Comparison of ENCODE assay signal across 1 cellular context in genomic region chr19:17539288-17540117, GRCh38.
TF ChIP-seq lines count a peak whose summit lies in the region.

No MANE protein-coding gene starts in this region.

TF ChIP-seq in HepG2, 621 proteins besides CTCF, POLR2A, EP300 and RAD21 (continued from another document and continues in another):
- TF ChIP-seq RERE (CRISPR knock-in tag; IDR thresholded peaks at IDR 0.05; ENCODE audit: low read depth), result no peak
- no peak for TF ChIP-seq ZNF253 (CRISPR knock-in tag; IDR thresholded peaks at IDR 0.05; ENCODE audit: borderline replicate concordance)
- peak; percentile 37; the same call in 1 of the 2 replicates for TF ChIP-seq ZFP91 (CRISPR knock-in tag; IDR thresholded peaks at IDR 0.05; ENCODE audit: borderline replicate concordance)
- no peak for TF ChIP-seq ISX (CRISPR knock-in tag; conservative IDR thresholded peaks at IDR 0.05)
- TF ChIP-seq MIER2 (CRISPR knock-in tag; IDR thresholded peaks at IDR 0.05), result peak; percentile 92
- no peak for TF ChIP-seq JUNB (CRISPR knock-in tag; IDR thresholded peaks at IDR 0.05; ENCODE audit: borderline replicate concordance)
- no peak for TF ChIP-seq ZNF234 (CRISPR knock-in tag; conservative IDR thresholded peaks at IDR 0.05)
- TF ChIP-seq RXRA (CRISPR knock-in tag; IDR thresholded peaks at IDR 0.05), result 0 out of 2 replicates have a peak, but pooled peaks have one; percentile 29
- peak; percentile 42; the same call in 1 of the 2 replicates for TF ChIP-seq ZNF318 (CRISPR knock-in tag; IDR thresholded peaks at IDR 0.05)
- TF ChIP-seq ZNF800 (CRISPR knock-in tag; IDR thresholded peaks at IDR 0.05), result 0 out of 2 replicates have a peak, but pooled peaks have one; percentile 56
- TF ChIP-seq HNF1B (CRISPR knock-in tag; IDR thresholded peaks at IDR 0.05), result no peak
- TF ChIP-seq MEF2D (CRISPR knock-in tag; IDR thresholded peaks at IDR 0.05), result 0 out of 2 replicates have a peak, but pooled peaks have one; percentile 22
- no peak for TF ChIP-seq ZNF567 (CRISPR knock-in tag; IDR thresholded peaks at IDR 0.05; ENCODE audit: borderline replicate concordance)
- TF ChIP-seq SETDB1 (CRISPR knock-in tag; IDR thresholded peaks at IDR 0.05; ENCODE audit: borderline replicate concordance), result no peak
- TF ChIP-seq MTERF4 (CRISPR knock-in tag; IDR thresholded peaks at IDR 0.05), result 0 out of 2 replicates have a peak, but pooled peaks have one; percentile 27
- no peak for TF ChIP-seq ZNF512 (CRISPR knock-in tag; IDR thresholded peaks at IDR 0.05)
- no peak for TF ChIP-seq NR3C1 (CRISPR knock-in tag; IDR thresholded peaks at IDR 0.05)
- TF ChIP-seq FOXC1 (CRISPR knock-in tag; IDR thresholded peaks at IDR 0.05; ENCODE audit: borderline replicate concordance), result peak; percentile 58; the same call in 1 of the 2 replicates
- no peak for TF ChIP-seq MLXIP (CRISPR knock-in tag; IDR thresholded peaks at IDR 0.05; ENCODE audit: borderline replicate concordance)
- TF ChIP-seq U2AF2 (IDR thresholded peaks at IDR 0.05; ENCODE audit: low read depth, low read length), result no peak
- peak; percentile 41; the same call in 1 of the 2 replicates for TF ChIP-seq TBX2 (CRISPR knock-in tag; IDR thresholded peaks at IDR 0.05; ENCODE audit: borderline replicate concordance)
- peak; percentile 38; the same call in 1 of the 2 replicates for TF ChIP-seq KDM5B (CRISPR knock-in tag; IDR thresholded peaks at IDR 0.05; ENCODE audit: borderline replicate concordance)
